In the genomic region with DNA sequence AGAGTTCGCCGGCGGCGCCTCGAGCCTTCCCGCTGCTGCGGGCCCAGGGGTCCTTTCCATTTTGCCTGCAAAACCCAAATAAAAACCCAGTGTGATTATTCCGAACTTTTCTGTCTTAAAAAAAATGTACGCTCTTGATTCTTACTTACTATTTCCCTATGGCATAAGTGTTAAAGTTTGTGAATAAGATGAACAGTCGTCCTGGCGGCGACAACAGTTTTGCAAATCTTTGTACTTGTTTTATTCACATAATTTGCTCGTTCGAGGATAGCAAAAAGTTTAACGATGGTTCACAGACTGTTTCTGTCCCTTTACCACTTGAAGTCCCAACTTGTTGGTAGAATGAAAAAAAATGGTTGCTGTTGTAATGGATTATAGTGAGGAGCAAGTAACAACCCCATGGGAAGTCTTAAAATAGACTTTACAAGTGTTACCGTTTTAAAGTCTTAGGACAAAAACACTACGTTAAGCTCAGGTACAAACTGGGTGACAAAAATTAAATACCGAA, we compare ENCODE assay signal across 8 cellular contexts. TPM values are rescaled to one million over a fixed set of nuclear protein-coding genes. Genes with fewer than 3 reads are reported as not detected.
DNase-seq lines count a peak whose midpoint lies in the region; ATAC-seq and TF ChIP-seq lines count a peak whose summit lies in the region.

No MANE protein-coding gene starts in this region.

- no peak for TF ChIP-seq POLR2A in stomach (IDR thresholded peaks at IDR 0.05)

- TF ChIP-seq EP300 in stomach (IDR thresholded peaks at IDR 0.05), result no peak

- H3K4me3 Mint-ChIP-seq in activated naive CD8-positive, alpha-beta T cell, result peak overlapping the region; percentile 100

- no peaks in the 10 kb centered on the region for H3K27me3 Mint-ChIP-seq in activated naive CD8-positive, alpha-beta T cell

- peaks cover 9% of the 10 kb centered on the region for H3K36me3 Mint-ChIP-seq in activated naive CD8-positive, alpha-beta T cell

- H3K27ac ChIP-seq in stomach, result peak overlapping the region; percentile 88 to 97 (median 94)

- no peaks in the 10 kb centered on the region for H3K27me3 ChIP-seq in stomach

- H3K4me1 ChIP-seq in stomach, result peaks cover 10 to 41% (median 27%) of the 10 kb centered on the region in 4 donors

- peak; percentile 15 for ATAC-seq in HG02973 (IDR thresholded peaks at IDR 0.05; ENCODE audit: unreplicated experiment)

- intact Hi-C loops in stomach (cut with DNase I; ENCODE audit: low total_unique reads), result no loop called here

- H3K4me3 ChIP-seq in iPS-18c (ENCODE audit: insufficient read depth, low read depth, low read length), result peak overlapping the region; percentile 86
- H3K4me3 ChIP-seq in stomach, result peak overlapping the region; percentile 67 to 83 (median 72)

- DNase-seq in AG08395 (ENCODE audit: low spot score) (peak; percentile 11), stomach (no peak), AG20443 (ENCODE audit: low spot score) (no peak), HPDE6-E6E7 (ENCODE audit: extremely low spot score) (no peak), HK-2 (ENCODE audit: unreplicated experiment) (no peak)

- H3K4me1 Mint-ChIP-seq in activated naive CD8-positive, alpha-beta T cell (ENCODE audit: low read depth), result peaks cover 49% of the 10 kb centered on the region

- 1 to 2% (median 2%) methylated on average over 18 of the region's 18 CpGs for WGBS in stomach, 5 donors

- peak overlapping the region; percentile 100 for H3K27ac Mint-ChIP-seq in activated naive CD8-positive, alpha-beta T cell

- peaks cover 5 to 24% (median 16%) of the 10 kb centered on the region in 4 donors for H3K36me3 ChIP-seq in stomach

- H3K9me3 ChIP-seq in iPS-18c (ENCODE audit: control insufficient read depth, insufficient read depth, low read length) (no peaks in the 10 kb centered on the region), stomach (no peaks in the 10 kb centered on the region)

- TF ChIP-seq CTCF in stomach (IDR thresholded peaks at IDR 0.05), result no peak

- no peaks in the 10 kb centered on the region for H3K9me3 Mint-ChIP-seq in activated naive CD8-positive, alpha-beta T cell (ENCODE audit: low read depth)

RNA-seq across cellular contexts. Expression of a gene that starts 0.5 kb away (rescaled TPM):
- 10 to 100 TPM in 4 of 5 donors, under 1 TPM in 1; 0.58 to 58.0 (median 29.9) TPM for total RNA-seq in stomach
- polyA plus RNA-seq in stomach, result 10 to 100 TPM; 21.9 to 35.2 (median 24.9) TPM

RNA-seq across cellular contexts. Expression of a gene that starts 40.1 kb away (rescaled TPM):
- 1 to 10 TPM in 2 of 5 donors, not detected in 3; 2.0 to 4.2 TPM for total RNA-seq in stomach
- polyA plus RNA-seq in stomach, result 1 to 10 TPM in 1 of 3 donors, not detected in 2; 1.3 TPM
